ENCODE assay signal across 1 cellular context in genomic region chr21:45074048-45074817, GRCh38.
TF ChIP-seq lines count a peak whose summit lies in the region.

Gene ADARB1, plus strand, starts transcription at chr21:45074580. Its CDS starts 97,077 bp downstream, at chr21:45171657.

TF ChIP-seq in liver, 16 proteins besides CTCF, POLR2A, EP300 and RAD21 (continued from another document):
- TF ChIP-seq GABPA (IDR thresholded peaks at IDR 0.05 in 1 of 2, conservative IDR thresholded peaks at IDR 0.05 in 1 of 2), result no peak
- no peak for TF ChIP-seq ATF3 (IDR thresholded peaks at IDR 0.05)
- TF ChIP-seq FOXA1 (IDR thresholded peaks at IDR 0.05), result no peak
- no peak for TF ChIP-seq EGR1 (IDR thresholded peaks at IDR 0.05; ENCODE audit: low read depth in 2 of 2)
